Comparison of ENCODE assay signal across 22 cellular contexts in the genomic region with DNA sequence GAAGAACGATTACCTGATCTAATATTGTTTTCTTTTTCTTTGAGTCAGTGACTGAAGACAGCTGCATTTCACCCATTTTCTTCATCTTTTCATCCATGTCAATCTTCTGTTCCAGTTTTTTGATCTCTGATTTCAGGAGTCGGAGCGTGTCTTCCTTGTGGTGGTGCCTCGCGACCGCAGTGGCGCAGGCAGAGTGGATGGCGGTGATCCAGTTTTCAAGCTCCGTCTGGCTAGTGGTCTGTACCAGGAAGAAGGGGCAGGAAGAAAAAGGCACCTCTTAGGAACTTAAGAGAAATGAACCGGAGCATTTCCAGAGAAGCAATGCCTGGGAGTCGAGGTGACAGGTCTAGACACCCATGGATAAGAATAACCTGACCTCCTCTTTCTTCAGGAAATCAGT.
"Had no signal": no experiment of that assay in that cellular context is flagged by ENCODE, and none has a peak within 500 bp of the region (broad histone marks: within the 10 kb centered on the region; RNA-seq: fewer than 3 reads in every experiment).

No MANE protein-coding gene starts in this region.

- H3K9me3 Mint-ChIP-seq: stimulated activated effector memory CD8-positive, alpha-beta T cell treated with anti-CD3 and anti-CD28 coated beads, Interleukin-12 subunit alpha, Interleukin-12 subunit beta, amount 100 ng/mL, for 72 hours; stimulated activated naive CD8-positive, alpha-beta T cell treated with anti-CD3 and anti-CD28 coated beads, Interleukin-15, amount 100 ng/mL, for 72 hours; type B pancreatic cell had no signal

- H3K27ac Mint-ChIP-seq: stimulated activated effector memory CD8-positive, alpha-beta T cell treated with anti-CD3 and anti-CD28 coated beads, Interleukin-12 subunit alpha, Interleukin-12 subunit beta, amount 100 ng/mL, for 72 hours; stimulated activated memory B cell treated with anti-CD40 and anti-IgM and Interleukin-4, amounts not matched to agents 10 μg/mL and 1 μg/mL and 100 μg/mL, for 72 hours; stimulated activated naive B cell treated with anti-CD40 and anti-IgM and Interleukin-4, amounts not matched to agents 10 μg/mL and 1 μg/mL and 100 μg/mL, for 72 hours; stimulated activated naive CD8-positive, alpha-beta T cell treated with anti-CD3 and anti-CD28 coated beads, Interleukin-15, Interleukin-2, amounts not matched to agents 100 ng/mL and 50 ng/mL, for 24 hours; type B pancreatic cell had no signal

- H3K4me1 Mint-ChIP-seq: stimulated activated effector memory CD8-positive, alpha-beta T cell treated with anti-CD3 and anti-CD28 coated beads, Interleukin-12 subunit alpha, Interleukin-12 subunit beta, amount 100 ng/mL, for 72 hours had no signal

- H3K4me3 Mint-ChIP-seq: stimulated activated effector memory CD8-positive, alpha-beta T cell treated with anti-CD3 and anti-CD28 coated beads, Interleukin-12 subunit alpha, Interleukin-12 subunit beta, amount 100 ng/mL, for 72 hours; stimulated activated memory B cell treated with anti-CD40 and anti-IgM and Interleukin-4, amounts not matched to agents 10 μg/mL and 1 μg/mL and 100 μg/mL, for 72 hours; stimulated activated naive B cell treated with anti-CD40 and anti-IgM and Interleukin-4, amounts not matched to agents 10 μg/mL and 1 μg/mL and 100 μg/mL, for 72 hours; stimulated activated naive CD8-positive, alpha-beta T cell treated with anti-CD3 and anti-CD28 coated beads, Interleukin-15, amount 100 ng/mL, for 72 hours; stimulated activated naive CD8-positive, alpha-beta T cell treated with anti-CD3 and anti-CD28 coated beads, Interleukin-15, Interleukin-2, amounts not matched to agents 100 ng/mL and 50 ng/mL, for 24 hours; type B pancreatic cell had no signal

- H3K36me3 Mint-ChIP-seq: stimulated activated memory B cell treated with anti-CD40 and anti-IgM and Interleukin-4, amounts not matched to agents 10 μg/mL and 1 μg/mL and 100 μg/mL, for 72 hours had no signal

- H3K27me3 Mint-ChIP-seq: stimulated activated memory B cell treated with anti-CD40 and anti-IgM and Interleukin-4, amounts not matched to agents 10 μg/mL and 1 μg/mL and 100 μg/mL, for 72 hours; stimulated activated naive B cell treated with anti-CD40 and anti-IgM and Interleukin-4, amounts not matched to agents 10 μg/mL and 1 μg/mL and 100 μg/mL, for 72 hours; stimulated activated naive CD8-positive, alpha-beta T cell treated with anti-CD3 and anti-CD28 coated beads, Interleukin-15, amount 100 ng/mL, for 72 hours; stimulated activated naive CD8-positive, alpha-beta T cell treated with anti-CD3 and anti-CD28 coated beads, Interleukin-15, Interleukin-2, amounts not matched to agents 100 ng/mL and 50 ng/mL, for 24 hours; type B pancreatic cell had no signal

- DNase-seq: stimulated activated CD4-positive, alpha-beta T cell treated with anti-CD3 and anti-CD28 coated beads, Interleukin-2, amount 100 ng/mL, for 48 hours; stimulated activated CD4-positive, alpha-beta T cell treated with anti-CD3 and anti-CD28 coated beads, Interleukin-4, amount 100 ng/mL, for 1 hour; stimulated activated CD4-positive, alpha-beta T cell treated with anti-CD3 and anti-CD28 coated beads, Interleukin-4, amount 100 ng/mL, for 24 hours; stimulated activated CD4-positive, alpha-beta T cell treated with anti-CD3 and anti-CD28 coated beads, Interleukin-4, amount 100 ng/mL, for 4 hours; stimulated activated CD8-positive, alpha-beta memory T cell treated with anti-CD3 and anti-CD28 coated beads, Interleukin-4, amount 100 ng/mL, for 48 hours; stimulated activated naive B cell treated with anti-CD40 and anti-IgM and Interleukin-4, amounts not matched to agents 10 μg/mL and 1 μg/mL and 100 μg/mL, for 72 hours; stimulated activated naive CD4-positive, alpha-beta T cell; stimulated activated naive CD4-positive, alpha-beta T cell treated with Interleukin-2 at 50 U/mL for 16 hours; stimulated activated naive CD8-positive, alpha-beta T cell treated with anti-CD3 and anti-CD28 coated beads, Interleukin-15, amount 100 ng/mL, for 72 hours; stimulated activated naive CD8-positive, alpha-beta T cell treated with anti-CD3 and anti-CD28 coated beads, Interleukin-15, Interleukin-2, amounts not matched to agents 100 U/mL and 50 U/mL, for 24 hours; stomach; testis; thyroid gland; tibial artery; transverse colon; trophoblast cell; upper lobe of right lung; uterus had no signal
